Comparison of ENCODE assay signal across 7 cellular contexts in genomic region chr21:37087188-37087587, GRCh38. TPM values are rescaled to one million over a fixed set of nuclear protein-coding genes. Genes with fewer than 3 reads are reported as not detected.
DNase-seq lines count a peak whose midpoint lies in the region; ATAC-seq and TF ChIP-seq lines count a peak whose summit lies in the region.

No MANE protein-coding gene starts in this region.

- H3K4me2 ChIP-seq in parathyroid adenoma (ENCODE audit: low read length) = no peak overlapping the region

- H3K4me1 ChIP-seq in endocrine pancreas (ENCODE audit: control insufficient read depth, insufficient read depth, low read length) = peaks cover 16% of the 10 kb centered on the region
- H3K4me1 ChIP-seq in parathyroid adenoma = no peaks in the 10 kb centered on the region

- no peaks in the 10 kb centered on the region for H3K9me3 ChIP-seq in endocrine pancreas (ENCODE audit: control insufficient read depth, low read length)
- H3K9me3 ChIP-seq in parathyroid adenoma (ENCODE audit: control insufficient read depth, low read length) = no peaks in the 10 kb centered on the region

- no peaks in the 10 kb centered on the region for H3K36me3 ChIP-seq in endocrine pancreas (ENCODE audit: control insufficient read depth, insufficient read depth, low read length)
- no peaks in the 10 kb centered on the region for H3K36me3 ChIP-seq in parathyroid adenoma (ENCODE audit: control insufficient read depth, insufficient read depth, low read length)

- DNase-seq in NCI-H2227 treated with DMSO at 0.1 percent for 48 hours (lab: John Stamatoyannopoulos, UW) = peak; percentile 37
- DNase-seq in GM19238 (ENCODE audit: insufficient read length, low spot score) = no peak
- no peak for DNase-seq in occipital lobe (lab: John Stamatoyannopoulos, UW)

- H3K27me3 ChIP-seq in endocrine pancreas (ENCODE audit: control insufficient read depth, insufficient read depth, low read length) = no peaks in the 10 kb centered on the region
- H3K27me3 ChIP-seq in parathyroid adenoma (ENCODE audit: control insufficient read depth, insufficient read depth, low read length) = no peaks in the 10 kb centered on the region

- no peak overlapping the region for H2AFZ ChIP-seq in parathyroid adenoma

- H3K4me3 ChIP-seq in endocrine pancreas (ENCODE audit: control insufficient read depth, insufficient read depth, low read length) = peak overlapping the region; percentile 7
- H3K4me3 ChIP-seq in parathyroid adenoma (ENCODE audit: low read depth, low read length) = no peak overlapping the region

- H3K27ac ChIP-seq in parathyroid adenoma = no peak overlapping the region

- H3K9ac ChIP-seq in endocrine pancreas (ENCODE audit: control insufficient read depth, insufficient read depth, low read length) (no peak overlapping the region), parathyroid adenoma (no peak overlapping the region)

- peak; percentile 7 for TF ChIP-seq CTCF in GM12873 (IDR thresholded peaks at IDR 0.05; ENCODE audit: insufficient read depth, low read depth, low read length, missing control alignments)
- TF ChIP-seq CTCF in parathyroid adenoma (IDR thresholded peaks at IDR 0.05) = peak; percentile 23

- H3K79me2 ChIP-seq in parathyroid adenoma = peaks cover 6% of the 10 kb centered on the region

- no peak for ATAC-seq in GM21447 (IDR thresholded peaks at IDR 0.05; ENCODE audit: unreplicated experiment)

RNA-seq across cellular contexts. Expression of gene TTC3, which starts 14.1 kb away (rescaled TPM):
- 956 TPM for total RNA-seq in occipital lobe

RNA-seq across cellular contexts. Expression of gene PIGP, which starts 14.3 kb away (rescaled TPM):
- 7.6 TPM for total RNA-seq in occipital lobe
